Comparison of ENCODE assay signal across 35 cellular contexts in genomic region chr3:89335693-89336092, GRCh38.
"Had no signal": no experiment of that assay in that cellular context is flagged by ENCODE, and none has a peak within 500 bp of the region (broad histone marks: within the 10 kb centered on the region; RNA-seq: fewer than 3 reads in every experiment).

No MANE protein-coding gene starts in this region.

- H3K27ac ChIP-seq: KMS-11 had no signal

- H3K9me3 ChIP-seq: MG63 had no signal

- H3K36me3 ChIP-seq: MG63 had no signal

- H3K4me2 ChIP-seq: KMS-11 had no signal

- H3K27me3 ChIP-seq: MG63 had no signal

- H3K4me3 ChIP-seq: MG63 had no signal

- H3K9ac ChIP-seq: KMS-11 had no signal

- DNase-seq: Karpas-422, Kasumi-1, KG1, MG63, MM.1S, MV-4-11, NCI-H1048, NCI-H1092, NCI-H1092 treated with DMSO at 0.1 percent for 48 hours, NCI-H1105, NCI-H1105 treated with DMSO at 0.1 percent for 48 hours, NCI-H1436, NCI-H1436 treated with DMSO at 0.1 percent for 48 hours, NCI-H146, NCI-H1694, NCI-H1694 treated with DMSO at 0.1 percent for 48 hours, NCI-H187, NCI-H1930, NCI-H2029, NCI-H2029 treated with DMSO at 0.1 percent for 48 hours, NCI-H2081, NCI-H2081 treated with DMSO at 0.1 percent for 48 hours, NCI-H2107, NCI-H2171, NCI-H2171 treated with DMSO at 0.1 percent for 48 hours, NCI-H2227 treated with DMSO at 0.1 percent for 48 hours, NCI-H226, NCI-H345, NCI-H446, NCI-H446 treated with DMSO at 0.1 percent for 48 hours, NCI-H510A, NCI-H510A treated with DMSO at 0.1 percent for 48 hours, NCI-H524, NCI-H524 treated with DMSO at 0.1 percent for 48 hours had no signal
